1 cellular context compared by ENCODE assay signal in genomic region chr7:85341973-85342372, GRCh38.
TF ChIP-seq lines count a peak whose summit lies in the region.

No MANE protein-coding gene starts in this region.

TF ChIP-seq in GM23338, 12 proteins besides CTCF, POLR2A, EP300 and RAD21 (continued from another document):
- TF ChIP-seq ZNF462 (CRISPR knock-in tag; IDR thresholded peaks at IDR 0.05), result no peak
- TF ChIP-seq CREB1 (CRISPR knock-in tag; IDR thresholded peaks at IDR 0.05; ENCODE audit: low read depth), result no peak
- TF ChIP-seq NANOG (IDR thresholded peaks at IDR 0.05; ENCODE audit: borderline replicate concordance), result no peak
- no peak for TF ChIP-seq JUNB (IDR thresholded peaks at IDR 0.05; ENCODE audit: unreplicated experiment)
- TF ChIP-seq EZH2 (IDR thresholded peaks at IDR 0.05; ENCODE audit: low read depth, unreplicated experiment), result no peak
